In genomic region chr17:39094607-39095308, GRCh38 we compare ENCODE assay signal across 11 cellular contexts. TPM values are rescaled to one million over a fixed set of nuclear protein-coding genes. Genes with fewer than 3 reads are reported as not detected.
DNase-seq lines count a peak whose midpoint lies in the region; ATAC-seq and TF ChIP-seq lines count a peak whose summit lies in the region.
"Had no signal": no experiment of that assay in that cellular context is flagged by ENCODE, and none has a peak within 500 bp of the region (broad histone marks: within the 10 kb centered on the region; RNA-seq: fewer than 3 reads in every experiment).

No MANE protein-coding gene starts in this region.

- CTCF ChIA-PET in activated CD4-positive, alpha-beta memory T cell treated with anti-CD3 and anti-CD28 coated beads for 36 hours (lab: Charles Lee), result interaction anchor here (1.0 to 1.5 kb wide), 3 partner anchors 70 to 112 kb away, joined by 5 to 6 read pairs (median 5); no protein-coding TSS in a partner anchor

- intact Hi-C loops in activated CD4-positive, alpha-beta memory T cell treated with anti-CD3 and anti-CD28 coated beads for 36 hours (cut with micrococcal nuclease), result loop anchor here (10.0 kb wide), 1 partner anchor 230 kb away; no protein-coding TSS in a partner anchor
- intact Hi-C loops in esophagus squamous epithelium (cut with DNase I), result no loop called here

- H3K36me3 ChIP-seq in esophagus squamous epithelium, result no peaks in the 10 kb centered on the region
- H3K36me3 ChIP-seq in MG63, result no peaks in the 10 kb centered on the region
- H3K36me3 ChIP-seq: adrenal gland had no signal

- POLR2A ChIA-PET in activated CD4-positive, alpha-beta memory T cell treated with anti-CD3 and anti-CD28 coated beads for 36 hours (lab: Charles Lee), result no interaction called here

- H3K27me3 ChIP-seq in esophagus squamous epithelium (peaks cover 0 to 12% (median 0%) of the 10 kb centered on the region in 4 donors), MG63 (no peaks in the 10 kb centered on the region; the same call in 1 of the 2 replicates)
- H3K27me3 ChIP-seq: adrenal gland had no signal

- H3K4me1 ChIP-seq in esophagus squamous epithelium, result peaks cover 4 to 84% (median 33%) of the 10 kb centered on the region in 3 donors

- peak overlapping the region; percentile 38 for H3K4me3 Mint-ChIP-seq in activated CD4-positive, alpha-beta memory T cell treated with anti-CD3 and anti-CD28 coated beads for 36 hours
- H3K4me3 Mint-ChIP-seq in stimulated activated naive CD8-positive, alpha-beta T cell treated with anti-CD3 and anti-CD28 coated beads, Interleukin-15, amount 100 ng/mL, for 72 hours, result peak overlapping the region; percentile 29 to 51

- H3K36me3 Mint-ChIP-seq in activated CD4-positive, alpha-beta memory T cell treated with anti-CD3 and anti-CD28 coated beads for 36 hours, result no peaks in the 10 kb centered on the region

- H3K4me3 ChIP-seq in esophagus squamous epithelium (no peak overlapping the region), MG63 (no peak overlapping the region)
- H3K4me3 ChIP-seq: adrenal gland had no signal

- no peaks in the 10 kb centered on the region for H3K9me3 ChIP-seq in esophagus squamous epithelium
- H3K9me3 ChIP-seq in MG63, result no peaks in the 10 kb centered on the region
- H3K9me3 ChIP-seq: adrenal gland had no signal

- peak overlapping the region; percentile 68 for H3K27ac Mint-ChIP-seq in activated CD4-positive, alpha-beta memory T cell treated with anti-CD3 and anti-CD28 coated beads for 36 hours
- H3K27ac Mint-ChIP-seq in stimulated activated naive CD8-positive, alpha-beta T cell treated with anti-CD3 and anti-CD28 coated beads, Interleukin-15, amount 100 ng/mL, for 72 hours, result peak overlapping the region; percentile 16 to 58

- peak; percentile 22 for DNase-seq in activated effector memory CD4-positive, alpha-beta T cell treated with Interleukin-2 at 50 U/mL for 16 hours
- DNase-seq in activated effector memory CD4-positive, alpha-beta T cell treated with anti-CD3 and anti-CD28 coated beads, Interleukin-2, amount 50 U/mL, for 16 hours, result no peak
- peak; percentile 50 for DNase-seq in activated CD4-positive, alpha-beta memory T cell treated with anti-CD3 and anti-CD28 coated beads for 36 hours
- DNase-seq in esophagus squamous epithelium (lab: John Stamatoyannopoulos, UW) (no peak), MG63 (no peak), HUDEP-2 (lab: John Stamatoyannopoulos, UW; ENCODE audit: unreplicated experiment in 76 of 76) (no peak)
- peak; percentile 21 to 31 for DNase-seq in stimulated activated naive CD8-positive, alpha-beta T cell treated with anti-CD3 and anti-CD28 coated beads, Interleukin-15, amount 100 ng/mL, for 72 hours
- DNase-seq: adrenal gland; NCI-H226; stimulated activated CD4-positive, alpha-beta T cell treated with anti-CD3 and anti-CD28 coated beads, Interleukin-1b, Interleukin-23, amount 100 ng/mL, for 48 hours had no signal

- no peaks in the 10 kb centered on the region for H3K9me3 Mint-ChIP-seq in activated CD4-positive, alpha-beta memory T cell treated with anti-CD3 and anti-CD28 coated beads for 36 hours
- no peaks in the 10 kb centered on the region for H3K9me3 Mint-ChIP-seq in stimulated activated naive CD8-positive, alpha-beta T cell treated with anti-CD3 and anti-CD28 coated beads, Interleukin-15, amount 100 ng/mL, for 72 hours

- ATAC-seq in stimulated activated naive CD8-positive, alpha-beta T cell treated with anti-CD3 and anti-CD28 coated beads, Interleukin-15, amount 100 ng/mL, for 72 hours, result peak; percentile 80
- ATAC-seq in GM18517 (IDR thresholded peaks at IDR 0.05; ENCODE audit: unreplicated experiment), result no peak

- H3K27me3 Mint-ChIP-seq in activated CD4-positive, alpha-beta memory T cell treated with anti-CD3 and anti-CD28 coated beads for 36 hours, result no peaks in the 10 kb centered on the region
- H3K27me3 Mint-ChIP-seq in stimulated activated naive CD8-positive, alpha-beta T cell treated with anti-CD3 and anti-CD28 coated beads, Interleukin-15, amount 100 ng/mL, for 72 hours, result no peaks in the 10 kb centered on the region

- WGBS in esophagus squamous epithelium, 2 donors, result 48 to 54% methylated on average over 6 to 7 of the region's 8 CpGs

- no peak for TF ChIP-seq CTCF in esophagus squamous epithelium (IDR thresholded peaks at IDR 0.05)

- H3K27ac ChIP-seq in esophagus squamous epithelium, result peak overlapping the region in 3 of 4 donors; percentile 49 to 61 (median 60)

- H3K4me1 Mint-ChIP-seq in activated CD4-positive, alpha-beta memory T cell treated with anti-CD3 and anti-CD28 coated beads for 36 hours (ENCODE audit: low read depth), result peaks cover 65% of the 10 kb centered on the region
- H3K4me1 Mint-ChIP-seq in stimulated activated naive CD8-positive, alpha-beta T cell treated with anti-CD3 and anti-CD28 coated beads, Interleukin-15, amount 100 ng/mL, for 72 hours, result peaks cover 89% of the 10 kb centered on the region

- TF ChIP-seq POLR2A in esophagus squamous epithelium (IDR thresholded peaks at IDR 0.05), result no peak

RNA-seq across cellular contexts. Expression of gene PLXDC1, which starts 56.7 kb away (rescaled TPM):
- 1 to 10 TPM; 1.2 to 2.2 TPM for total RNA-seq in activated CD4-positive, alpha-beta memory T cell treated with anti-CD3 and anti-CD28 coated beads for 36 hours
- total RNA-seq in esophagus squamous epithelium, result 1 to 10 TPM; 1.2 to 7.2 (median 4.6) TPM
- total RNA-seq in MG63 (2014; rRNA removed; shearing (Covaris generic); ENCODE audit: low replicate concordance), result not detected in 2 replicates

Comparison
In these comparisons a context has a peak if more than half of its experiments do, and no peak if none do; other contexts are left out.
1. DNase-seq: peak in activated effector memory CD4-positive, alpha-beta T cell treated with Interleukin-2 at 50 U/mL for 16 hours (single experiment), activated CD4-positive, alpha-beta memory T cell treated with anti-CD3 and anti-CD28 coated beads for 36 hours (single experiment) and stimulated activated naive CD8-positive, alpha-beta T cell treated with anti-CD3 and anti-CD28 coated beads, Interleukin-15, amount 100 ng/mL, for 72 hours (2 of 2); none in activated effector memory CD4-positive, alpha-beta T cell treated with anti-CD3 and anti-CD28 coated beads, Interleukin-2, amount 50 U/mL, for 16 hours (single experiment), esophagus squamous epithelium (single experiment), MG63 (single experiment) and HUDEP-2 (0 of 76).